Comparison of ENCODE assay signal across 9 cellular contexts in the genomic region with DNA sequence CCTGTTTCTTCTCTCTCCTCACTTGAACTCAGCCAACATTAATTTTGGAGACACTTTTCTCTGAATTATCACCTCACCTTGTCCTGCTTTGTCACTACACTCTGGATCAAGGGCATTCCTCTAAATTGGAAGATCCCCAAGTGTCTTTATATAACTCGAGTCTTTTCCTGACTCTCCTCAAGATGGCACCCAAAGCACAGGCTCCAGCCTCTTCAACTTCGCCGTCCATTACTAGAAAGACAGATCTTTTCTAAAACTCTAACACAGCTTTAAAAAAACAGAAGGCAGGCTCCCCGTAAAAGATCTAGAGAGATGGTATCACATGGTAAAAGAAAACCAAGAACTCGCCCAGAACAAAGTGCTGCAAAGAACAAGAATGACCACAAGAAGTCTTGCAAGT. TPM values are rescaled to one million over a fixed set of nuclear protein-coding genes. Genes with fewer than 3 reads are reported as not detected.
DNase-seq lines count a peak whose midpoint lies in the region; ATAC-seq, FAIRE-seq and TF ChIP-seq lines count a peak whose summit lies in the region.
"Not testable (repeated sequence)": the region's sequence is repeated elsewhere in the genome, so short reads cannot be mapped to it uniquely, and the experiment has no call there.
"Had no signal": no experiment of that assay in that cellular context is flagged by ENCODE, and none has a peak within 500 bp of the region (broad histone marks: within the 10 kb centered on the region; RNA-seq: fewer than 3 reads in every experiment).

No MANE protein-coding gene starts in this region.

- H3K27me3 Mint-ChIP-seq in T-cell; naive thymus-derived CD8-positive, alpha-beta T cell: not testable (repeated sequence)

- not testable (repeated sequence) for H3K79me2 ChIP-seq in HCT116 (ENCODE audit: insufficient read depth, low read length); K562 (ENCODE audit: control insufficient read depth, insufficient read depth, low read length); hepatocyte

- TF ChIP-seq POLR2A in HCT116 (IDR thresholded peaks at IDR 0.05; ENCODE audit: borderline replicate concordance, extremely low read depth, insufficient read depth, insufficient read length); K562 (conservative IDR thresholded peaks at IDR 0.05): not testable (repeated sequence)

- not testable (repeated sequence) for H2AFZ ChIP-seq in HCT116 (ENCODE audit: low read depth, low read length, poor library complexity, severe bottlenecking); K562 (ENCODE audit: low read depth, low read length); hepatocyte

- not testable (repeated sequence) for H3K4me3 Mint-ChIP-seq in T-cell; naive thymus-derived CD8-positive, alpha-beta T cell

- H3K36me3 ChIP-seq in HCT116 (ENCODE audit: control insufficient read depth in 1 of 2, insufficient read depth in 2 of 2, low read length in 2 of 2); K562 (ENCODE audit: control insufficient read depth, insufficient read depth, low read length); hepatocyte (replicated peaks; ENCODE audit: insufficient read depth, low read depth): not testable (repeated sequence)

- not testable (repeated sequence) for H3K27ac ChIP-seq in HCT116 (ENCODE audit: low read depth, low read length); K562 (ENCODE audit: extremely low read depth, low read depth, low read length); foreskin keratinocyte; hepatocyte

- TF ChIP-seq EP300 in K562 (IDR thresholded peaks at IDR 0.05; ENCODE audit: low read length) = not testable (repeated sequence)

- TF ChIP-seq RAD21 in HCT116 (IDR thresholded peaks at IDR 0.05; ENCODE audit: low read depth); K562 (CRISPR knock-in tag; conservative IDR thresholded peaks at IDR 0.05 in 1 of 2, IDR thresholded peaks at IDR 0.05 in 1 of 2): not testable (repeated sequence)

- POLR2A ChIA-PET in HCT116 (lab: Charles Lee); T-cell (lab: Charles Lee); K562 (lab: Yijun Ruan, JAX); naive thymus-derived CD8-positive, alpha-beta T cell (lab: Charles Lee): not testable (repeated sequence)

- H3K27me3 ChIP-seq in HCT116 (ENCODE audit: insufficient read depth, low read length); K562 (ENCODE audit: control insufficient read depth in 2 of 2, insufficient read depth in 2 of 2, low read length in 2 of 2); foreskin keratinocyte; hepatocyte: not testable (repeated sequence)

- not testable (repeated sequence) for DNase-seq in HCT116 (ENCODE audit: low read depth, low spot score); T-cell; K562 (ENCODE audit: extremely low read depth in 1 of 4, low spot score in 3 of 4); foreskin keratinocyte; hepatocyte (ENCODE audit: low spot score); naive thymus-derived CD8-positive, alpha-beta T cell

- in situ Hi-C loops in K562 (cut with MboI) = loop anchor here (5.0 kb wide), 1 partner anchor 203 kb away; no protein-coding TSS in a partner anchor

- ATAC-seq in GM18511 (IDR thresholded peaks at IDR 0.05; ENCODE audit: unreplicated experiment) = peak; percentile 58
- ATAC-seq in HCT116 = peak; percentile 88
- peak in 3 of 4 experiments; percentile 38 to 75 (median 56) for ATAC-seq in T-cell (replicated peaks in 1 of 4)
- peak; percentile 93 for ATAC-seq in K562
- ATAC-seq in foreskin keratinocyte = peak; percentile 71
- ATAC-seq in naive thymus-derived CD8-positive, alpha-beta T cell = peak; percentile 47 to 73

- intact Hi-C loops in HCT116 (cut with micrococcal nuclease); K562 (cut with micrococcal nuclease): not testable (repeated sequence)

- H3K4me2 ChIP-seq in HCT116 (ENCODE audit: low read length); K562 (ENCODE audit: insufficient read depth, low read length): not testable (repeated sequence)
- H3K4me2 ChIP-seq in hepatocyte = peak overlapping the region; percentile 56

- not testable (repeated sequence) for H3K9me1 ChIP-seq in K562 (ENCODE audit: control insufficient read depth, insufficient read depth, low read length)

- not testable (repeated sequence) for H3K9me3 Mint-ChIP-seq in T-cell; naive thymus-derived CD8-positive, alpha-beta T cell

- not testable (repeated sequence) for BruUV-seq in HCT116 (replicated peaks; lab: Mats Ljungman, UMichigan); K562 (replicated peaks; lab: Mats Ljungman, UMichigan)

- CTCF ChIA-PET in HCT116 (lab: Charles Lee); T-cell (lab: Charles Lee); K562 (lab: Yijun Ruan, JAX; ENCODE audit: low intra/inter-chr PET ratio): not testable (repeated sequence)

- RAD21 ChIA-PET in HCT116 (lab: Charles Lee; ENCODE audit: low non-redundant PET in 1 of 2, low total read pairs in 2 of 2, uncharacterized antibody in 2 of 2, unreplicated experiment in 2 of 2) = not testable (repeated sequence)

- H3K9me3 ChIP-seq in HCT116 (ENCODE audit: control insufficient read depth in 1 of 2, insufficient read depth in 1 of 2, low read depth in 1 of 2, low read length in 2 of 2); K562 (replicated peaks; ENCODE audit: control insufficient read depth, insufficient read depth, low read depth, low read length); hepatocyte (ENCODE audit: low read depth): not testable (repeated sequence)

- H4K20me1 ChIP-seq in HCT116 (ENCODE audit: insufficient read depth); K562 (replicated peaks; ENCODE audit: control insufficient read depth, insufficient read depth, low read length); hepatocyte (ENCODE audit: insufficient read depth, poor library complexity, severe bottlenecking): not testable (repeated sequence)

- not testable (repeated sequence) for H3K36me3 Mint-ChIP-seq in T-cell; naive thymus-derived CD8-positive, alpha-beta T cell

- H3K9me2 ChIP-seq in HCT116 (ENCODE audit: insufficient read depth); hepatocyte (replicated peaks; ENCODE audit: insufficient read depth): not testable (repeated sequence)

- H3K4me3 ChIP-seq in HCT116 (replicated peaks in 1 of 2; ENCODE audit: low read depth in 1 of 2, low read length in 2 of 2); K562; hepatocyte: not testable (repeated sequence)

- FAIRE-seq in K562 (lab: Jason Lieb, UNC) = peak; percentile 60

- no CpG with 5 or more reads among the region's 5 CpGs for WGBS in K562 (ENCODE audit: insufficient coverage, low coverage, missing lambda C conversion rate)
- WGBS in hepatocyte (ENCODE audit: low lambda C conversion rate, missing lambda C conversion rate) = no CpG with 5 or more reads among the region's 5 CpGs

- H3K9ac ChIP-seq in HCT116 (ENCODE audit: low read length); K562 (ENCODE audit: insufficient read depth in 1 of 2, low read depth in 2 of 2, low read length in 2 of 2): not testable (repeated sequence)

- H3K4me1 ChIP-seq in HCT116 (ENCODE audit: control insufficient read depth in 1 of 2, insufficient read depth in 2 of 2, low read length in 2 of 2); K562 (replicated peaks in 1 of 2; ENCODE audit: control insufficient read depth in 2 of 2, insufficient read depth in 2 of 2, low read length in 2 of 2); foreskin keratinocyte; hepatocyte (ENCODE audit: insufficient read depth): not testable (repeated sequence)

- H3K27ac Mint-ChIP-seq in T-cell; naive thymus-derived CD8-positive, alpha-beta T cell: not testable (repeated sequence)

- H3K4me1 Mint-ChIP-seq in T-cell; naive thymus-derived CD8-positive, alpha-beta T cell: not testable (repeated sequence)

- TF ChIP-seq CTCF in HCT116 (IDR thresholded peaks at IDR 0.05 in 2 of 3, conservative IDR thresholded peaks at IDR 0.05 in 1 of 3; ENCODE audit: borderline replicate concordance in 1 of 3, insufficient read depth in 1 of 3, low read depth in 2 of 3, low read length in 2 of 3); K562 (IDR thresholded peaks at IDR 0.05 in 2 of 3, conservative IDR thresholded peaks at IDR 0.05 in 1 of 3; ENCODE audit: insufficient read depth in 2 of 3, low read depth in 1 of 3, low read length in 3 of 3); foreskin keratinocyte (conservative IDR thresholded peaks at IDR 0.05); hepatocyte (IDR thresholded peaks at IDR 0.05; ENCODE audit: poor library complexity): not testable (repeated sequence)

RNA-seq across cellular contexts. Expression of gene CTAGE6, which starts 8.2 kb away (rescaled TPM):
- total RNA-seq in HCT116 (2021; ENCODE audit: unreplicated experiment) (not detected), T-cell (1 to 10 TPM; 1.1 to 2.2 (median 1.4) TPM), K562 (2014; rRNA removed) (0.29 TPM in 1 of 2 replicates, not detected in the other), K562 (2014; rRNA removed; fragmentation: Illumina TruSeq; extraction: Trizol) (0.04 and 0.45 TPM in 2 replicates), K562 (2015; rRNA removed; fragmentation: Illumina TruSeq; extraction: Trizol) (not detected in 2 replicates), K562 (2021) (0.09 and 0.18 TPM in 2 replicates), foreskin keratinocyte (not detected in 2 replicates), hepatocyte (0.07 TPM in 1 of 2 replicates, not detected in the other)
- polyA plus RNA-seq in HCT116 (2012) = not detected in 2 replicates
- total RNA-seq in K562 (2011; cell fraction: chromatin; rRNA removed; ENCODE audit: low replicate concordance) = 0.53 and 4.0 TPM in 2 replicates
- 0.79 and 0.83 TPM in 2 replicates for total RNA-seq in K562 (2011; cell fraction: nucleolus; rRNA removed)
- 1.1 TPM in 1 of 2 replicates, not detected in the other for total RNA-seq in K562 (2011; cell fraction: nucleoplasm; rRNA removed)
- polyA plus RNA-seq in K562 (2011; rRNA removed) (0.54 TPM in 1 of 2 replicates, not detected in the other), K562 (2014; fragmentation: Illumina TruSeq; extraction: Trizol) (0.04 TPM in 1 of 2 replicates, not detected in the other), K562 (2014; fragmentation: Nextera tagmentation; extraction: Ambion mirVana) (not detected), K562 (2014; rRNA removed) (0.21 TPM in 1 of 2 replicates, not detected in the other), foreskin keratinocyte (not detected in 2 replicates), hepatocyte (not detected in 2 replicates)
- 0.06 TPM in 1 of 2 replicates, not detected in the other for polyA plus RNA-seq in K562 (2011; cell fraction: cytosol; rRNA removed)
- 0.48 and 0.87 TPM in 2 replicates for polyA plus RNA-seq in K562 (2011; cell fraction: nucleus; rRNA removed)
- 0.04 TPM in 1 of 2 replicates, not detected in the other for polyA plus RNA-seq in K562 (2012)
- polyA minus RNA-seq in K562 (2011; rRNA and poly(A)+ RNA removed) = 0.63 and 1.8 TPM in 2 replicates
- polyA minus RNA-seq in K562 (2011; cell fraction: cytosol; rRNA and poly(A)+ RNA removed) = not detected in 2 replicates
- polyA minus RNA-seq in K562 (2011; cell fraction: nucleus; rRNA and poly(A)+ RNA removed) = 0.54 and 2.9 TPM in 2 replicates
- total RNA-seq in naive thymus-derived CD8-positive, alpha-beta T cell = 1 to 10 TPM in 1 of 2 experiments, under 1 TPM in 1; 0.96 to 1.2 TPM
- under 1 TPM in 1 of 3 donors, not detected in 2; 0.08 TPM for polyA plus RNA-seq in naive thymus-derived CD8-positive, alpha-beta T cell
- total RNA-seq: MCF 10A, SJSA1 had no signal
